In the genomic region with DNA sequence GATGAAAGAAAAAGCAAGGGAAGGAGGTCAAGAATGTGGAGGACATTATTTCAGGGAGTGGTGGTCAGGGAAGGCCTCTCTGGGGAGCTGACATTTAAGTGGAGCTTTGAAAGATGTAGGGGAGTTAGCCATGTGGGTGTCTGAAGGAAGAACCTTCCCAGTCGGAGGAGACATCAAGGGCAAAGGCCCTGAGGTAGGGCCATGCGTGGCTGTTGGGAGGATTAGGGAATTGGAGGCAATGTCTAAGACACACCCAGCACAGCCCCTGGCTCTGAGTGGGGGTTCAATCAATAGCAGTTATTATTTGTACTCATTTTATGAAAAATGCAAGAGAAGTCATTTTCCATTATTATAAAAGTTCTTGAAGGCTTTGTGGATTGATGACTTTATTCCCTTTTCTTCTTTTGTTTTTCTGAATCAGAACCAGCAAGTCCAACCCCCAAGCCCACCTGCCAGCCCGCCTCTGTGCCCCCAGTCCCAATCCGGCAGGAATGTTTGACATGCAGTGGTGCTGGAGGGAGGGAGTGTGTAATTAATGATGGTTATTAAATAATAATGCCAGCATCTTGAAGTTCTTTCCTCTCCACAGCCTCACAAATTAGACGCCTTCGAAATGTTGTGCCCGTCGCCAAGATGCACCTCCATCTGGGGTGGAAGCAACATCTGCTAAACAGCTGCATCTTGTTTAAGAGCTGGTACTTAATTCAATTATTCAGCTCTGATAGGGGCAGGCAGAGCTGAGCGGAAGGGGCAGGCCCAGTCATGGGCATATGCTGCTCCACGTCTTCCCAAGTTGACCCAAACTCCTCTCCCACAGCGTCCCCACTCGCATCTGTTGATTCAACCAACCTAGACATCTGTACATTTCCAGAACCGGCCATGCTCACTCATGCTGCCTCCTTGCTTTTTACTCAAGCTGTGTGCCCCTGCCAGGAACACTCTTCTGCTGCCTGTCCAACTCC, we compare ENCODE assay signal across 18 cellular contexts.
DNase-seq lines count a peak whose midpoint lies in the region; ATAC-seq, FAIRE-seq and TF ChIP-seq lines count a peak whose summit lies in the region.
"Had no signal": no experiment of that assay in that cellular context is flagged by ENCODE, and none has a peak within 500 bp of the region (broad histone marks: within the 10 kb centered on the region; RNA-seq: fewer than 3 reads in every experiment).

No MANE protein-coding gene starts in this region.

- no peak overlapping the region for H2AFZ ChIP-seq in IMR-90 (replicated peaks; ENCODE audit: low read length, poor library complexity)
- H2AFZ ChIP-seq in neural progenitor cell (replicated peaks): no peak overlapping the region

- H2AK9ac ChIP-seq in IMR-90 (replicated peaks; ENCODE audit: low read depth, low read length, poor library complexity): no peak overlapping the region

- H3K14ac ChIP-seq in IMR-90 (replicated peaks; ENCODE audit: low read depth, low read length): peak overlapping the region; percentile 85

- no peaks in the 10 kb centered on the region for H3K36me3 ChIP-seq in IMR-90 (ENCODE audit: control insufficient read depth, insufficient read depth, low read length)
- H3K36me3 ChIP-seq in neural progenitor cell: no peaks in the 10 kb centered on the region
- H3K36me3 ChIP-seq: right lobe of liver had no signal

- TF ChIP-seq EP300 in A549 (IDR thresholded peaks at IDR 0.05): no peak

- H4K91ac ChIP-seq in IMR-90 (ENCODE audit: insufficient read depth, low read depth, low read length): peak overlapping the region; percentile 88

- FAIRE-seq in A549 (lab: Jason Lieb, UNC): no peak

- peak overlapping the region; percentile 78 for H3K18ac ChIP-seq in IMR-90 (ENCODE audit: low read depth, low read length)

- peak overlapping the region; percentile 90 for H4K5ac ChIP-seq in IMR-90 (ENCODE audit: low read depth, low read length)

- no peak for TF ChIP-seq POLR2A in A549 (IDR thresholded peaks at IDR 0.05; ENCODE audit: low read length)
- no peak for TF ChIP-seq POLR2A in IMR-90 (IDR thresholded peaks at IDR 0.05; ENCODE audit: low read depth, low read length)

- H3K27ac ChIP-seq in A549 (peak overlapping the region; percentile 63 to 87), IMR-90 (ENCODE audit: insufficient read depth, low read length) (peak overlapping the region; percentile 87), neural progenitor cell (no peak overlapping the region)

- POLR2A ChIA-PET in A549 (lab: Yijun Ruan, JAX) (interaction anchor here (0.6 to 1.3 kb wide), 2 partner anchors 15 to 83 kb away, joined by 3 read pairs; no protein-coding TSS in a partner anchor), IMR-90 (lab: Charles Lee; ENCODE audit: unreplicated experiment) (interaction anchor here (0.5 to 0.6 kb wide), 3 partner anchors 9 to 547 kb away, joined by 3 to 4 read pairs (median 3); no protein-coding TSS in a partner anchor)

- H3K9me3 ChIP-seq in A549 (no peaks in the 10 kb centered on the region), IMR-90 (ENCODE audit: control insufficient read depth, insufficient read depth, low read length) (no peaks in the 10 kb centered on the region), neural progenitor cell (ENCODE audit: low read depth) (no peaks in the 10 kb centered on the region)
- H3K9me3 ChIP-seq: right lobe of liver had no signal

- TF ChIP-seq CTCF in A549 (IDR thresholded peaks at IDR 0.05): no peak
- no peak for TF ChIP-seq CTCF in IMR-90 (conservative IDR thresholded peaks at IDR 0.05; ENCODE audit: low read depth, low read length)
- no peak for TF ChIP-seq CTCF in endothelial cell (IDR thresholded peaks at IDR 0.05; ENCODE audit: unreplicated experiment)
- TF ChIP-seq CTCF in neural progenitor cell (IDR thresholded peaks at IDR 0.05): no peak

- no peak overlapping the region for H3K4me3 Mint-ChIP-seq in endothelial cell (ENCODE audit: unreplicated experiment)
- H3K4me3 Mint-ChIP-seq in neural progenitor cell: peak overlapping the region; percentile 1
- H3K4me3 Mint-ChIP-seq in activated T-helper 2 cell treated with anti-CD3 and anti-CD28 coated beads, Interferon-gamma antibody, Interleukin-2, Interleukin-4, amounts not matched to agents 10 μg/mL and 5 μg/mL and 100 μg/mL, durations not matched to agents 14 hours and 24 hours and 36 hours (ENCODE audit: low read depth): no peak overlapping the region
- H3K4me3 Mint-ChIP-seq: activated CD4-positive, alpha-beta T cell treated with anti-CD3 and anti-CD28 coated beads, Interleukin-2, amount 10 ng/mL, durations not matched to agents 7 days and 5 days; activated T-cell treated with anti-CD3 and anti-CD28 coated beads, Interleukin-2, amount 50 U/mL, for 4 hours; naive thymus-derived CD8-positive, alpha-beta T cell; stimulated activated naive CD8-positive, alpha-beta T cell treated with anti-CD3 and anti-CD28 coated beads, Interleukin-15, Interleukin-2, amounts not matched to agents 100 ng/mL and 50 ng/mL, for 24 hours; T-helper 2 cell treated with Interferon-gamma antibody and Interleukin-4, amounts not matched to agents 5 μg/mL and 100 μg/mL, for 36 hours had no signal

- peak overlapping the region; percentile 65 for H2BK15ac ChIP-seq in IMR-90 (ENCODE audit: low read depth, low read length)

- H2BK5ac ChIP-seq in IMR-90 (ENCODE audit: low read depth, low read length, poor library complexity, severe bottlenecking): peak overlapping the region; percentile 85

- H3K4me3 ChIP-seq in A549 (no peak overlapping the region), IMR-90 (ENCODE audit: insufficient read depth, low read depth, low read length) (no peak overlapping the region), neural progenitor cell (no peak overlapping the region)
- H3K4me3 ChIP-seq: right lobe of liver had no signal

- peak overlapping the region; percentile 79 for H3K4me2 ChIP-seq in A549
- no peak overlapping the region for H3K4me2 ChIP-seq in IMR-90 (ENCODE audit: low read depth, low read length)
- H3K4me2 ChIP-seq in neural progenitor cell: no peak overlapping the region

- no TSS peak for BruUV-seq in IMR-90 (replicated peaks; lab: Mats Ljungman, UMichigan)

- H4K20me1 ChIP-seq in IMR-90 (ENCODE audit: insufficient read depth, low read length) (no peaks in the 10 kb centered on the region), neural progenitor cell (ENCODE audit: low read depth) (no peaks in the 10 kb centered on the region)

- H3K56ac ChIP-seq in IMR-90 (ENCODE audit: extremely low read depth, insufficient read depth, low read length): peak overlapping the region; percentile 29; the same call in 1 of the 2 replicates

- H3K9me1 ChIP-seq in IMR-90 (ENCODE audit: insufficient read depth, low read length): peaks cover 48% of the 10 kb centered on the region

- intact Hi-C loops in IMR-90 (cut with micrococcal nuclease): no loop called here
- intact Hi-C loops in activated T-helper 2 cell treated with anti-CD3 and anti-CD28 coated beads, Interferon-gamma antibody, Interleukin-2, Interleukin-4, amounts not matched to agents 10 μg/mL and 5 μg/mL and 100 μg/mL, durations not matched to agents 14 hours and 24 hours and 36 hours (cut with micrococcal nuclease): no loop called here

- H3K27me3 ChIP-seq in IMR-90 (ENCODE audit: control insufficient read depth, insufficient read depth, low read length): no peaks in the 10 kb centered on the region
- H3K27me3 ChIP-seq in neural progenitor cell: no peaks in the 10 kb centered on the region
- H3K27me3 ChIP-seq: right lobe of liver had no signal

- H3K23ac ChIP-seq in IMR-90 (ENCODE audit: low read depth, low read length): peak overlapping the region; percentile 79

- no peak for ATAC-seq in A549
- no peak for ATAC-seq in IMR-90 (ENCODE audit: low read depth)
- ATAC-seq in stimulated activated naive CD8-positive, alpha-beta T cell treated with anti-CD3 and anti-CD28 coated beads, Interleukin-15, Interleukin-2, amounts not matched to agents 100 U/mL and 50 U/mL, for 24 hours: no peak
- ATAC-seq: activated T-cell treated with anti-CD3 and anti-CD28 coated beads, Interleukin-2, amount 50 U/mL, for 4 hours; naive thymus-derived CD8-positive, alpha-beta T cell had no signal

- peak overlapping the region; percentile 94 for H2BK120ac ChIP-seq in IMR-90 (ENCODE audit: low read depth, low read length)

- peak overlapping the region; percentile 81 for H3K4ac ChIP-seq in IMR-90 (ENCODE audit: low read depth, low read length)

- peak overlapping the region; percentile 97 for H2BK20ac ChIP-seq in IMR-90 (ENCODE audit: low read depth, low read length)

- dilution Hi-C loops in IMR-90 (cut with HindIII; ENCODE audit: low sequenced_read_pairs, unreplicated experiment): no loop called here

- H3K9ac ChIP-seq in IMR-90 (ENCODE audit: low read depth, low read length): 0 out of 2 replicates have a peak overlapping the region, but pooled peaks have one; percentile 18
- H3K9ac ChIP-seq in neural progenitor cell: no peak overlapping the region

- peaks cover 76% of the 10 kb centered on the region for H3K4me1 ChIP-seq in A549
- H3K4me1 ChIP-seq in IMR-90 (ENCODE audit: control insufficient read depth, insufficient read depth, low read length): peaks cover 61% of the 10 kb centered on the region
- peaks cover 43% of the 10 kb centered on the region for H3K4me1 ChIP-seq in neural progenitor cell

- H3K36me3 Mint-ChIP-seq in endothelial cell (ENCODE audit: low read depth, unreplicated experiment) (no peaks in the 10 kb centered on the region), neural progenitor cell (no peaks in the 10 kb centered on the region)
- no peaks in the 10 kb centered on the region for H3K36me3 Mint-ChIP-seq in activated T-helper 2 cell treated with anti-CD3 and anti-CD28 coated beads, Interferon-gamma antibody, Interleukin-2, Interleukin-4, amounts not matched to agents 10 μg/mL and 5 μg/mL and 100 μg/mL, durations not matched to agents 14 hours and 24 hours and 36 hours (ENCODE audit: low read depth)

- H3K4me1 Mint-ChIP-seq in endothelial cell (ENCODE audit: unreplicated experiment) (peaks cover 50% of the 10 kb centered on the region), neural progenitor cell (peaks cover 56% of the 10 kb centered on the region)
- H3K4me1 Mint-ChIP-seq in activated T-helper 2 cell treated with anti-CD3 and anti-CD28 coated beads, Interferon-gamma antibody, Interleukin-2, Interleukin-4, amounts not matched to agents 10 μg/mL and 5 μg/mL and 100 μg/mL, durations not matched to agents 14 hours and 24 hours and 36 hours (ENCODE audit: low read depth): no peaks in the 10 kb centered on the region

- no peak for TF ChIP-seq RAD21 in A549 (conservative IDR thresholded peaks at IDR 0.05 in 1 of 2, IDR thresholded peaks at IDR 0.05 in 1 of 2)
- TF ChIP-seq RAD21 in IMR-90 (IDR thresholded peaks at IDR 0.05; ENCODE audit: low read length): no peak

- peak overlapping the region; percentile 73 to 76 for H4K8ac ChIP-seq in IMR-90 (ENCODE audit: low read depth in 2 of 2, low read length in 2 of 2)

- H3K27me3 Mint-ChIP-seq in endothelial cell (ENCODE audit: unreplicated experiment) (peaks cover 11% of the 10 kb centered on the region), neural progenitor cell (ENCODE audit: insufficient read depth, low read depth) (peaks cover 2% of the 10 kb centered on the region)
- peaks cover 53% of the 10 kb centered on the region for H3K27me3 Mint-ChIP-seq in activated T-helper 2 cell treated with anti-CD3 and anti-CD28 coated beads, Interferon-gamma antibody, Interleukin-2, Interleukin-4, amounts not matched to agents 10 μg/mL and 5 μg/mL and 100 μg/mL, durations not matched to agents 14 hours and 24 hours and 36 hours (ENCODE audit: low read depth)

- in situ Hi-C loops in IMR-90 (cut with MboI; ENCODE audit: low sequenced_read_pairs): no loop called here

- H3K27ac Mint-ChIP-seq in endothelial cell (ENCODE audit: unreplicated experiment): peak overlapping the region; percentile 6
- peak overlapping the region; percentile 16 for H3K27ac Mint-ChIP-seq in neural progenitor cell
- H3K27ac Mint-ChIP-seq in activated T-helper 2 cell treated with anti-CD3 and anti-CD28 coated beads, Interferon-gamma antibody, Interleukin-2, Interleukin-4, amounts not matched to agents 10 μg/mL and 5 μg/mL and 100 μg/mL, durations not matched to agents 14 hours and 24 hours and 36 hours: no peak overlapping the region
- H3K27ac Mint-ChIP-seq: activated CD4-positive, alpha-beta T cell treated with anti-CD3 and anti-CD28 coated beads, Interleukin-2, amount 10 ng/mL, durations not matched to agents 7 days and 5 days; naive thymus-derived CD8-positive, alpha-beta T cell; stimulated activated naive CD8-positive, alpha-beta T cell treated with anti-CD3 and anti-CD28 coated beads, Interleukin-15, Interleukin-2, amounts not matched to agents 100 ng/mL and 50 ng/mL, for 24 hours; T-helper 2 cell treated with Interferon-gamma antibody and Interleukin-4, amounts not matched to agents 5 μg/mL and 100 μg/mL, for 36 hours had no signal

- H2AK5ac ChIP-seq in IMR-90 (ENCODE audit: low read depth, low read length): peak overlapping the region; percentile 90

- H3F3A ChIP-seq in neural progenitor cell (ENCODE audit: low read depth): peaks cover 11% of the 10 kb centered on the region

- H3K79me1 ChIP-seq in IMR-90 (ENCODE audit: low read depth in 1 of 2, low read length in 2 of 2): peaks cover 0 to 11% of the 10 kb centered on the region in 2 experiments; a peak in 1 of 4 replicates

- WGBS in A549 (ENCODE audit: missing lambda C conversion rate): 90% methylated on average over 13 of the region's 13 CpGs
- WGBS in IMR-90 (ENCODE audit: extremely low coverage in 2 of 2, insufficient read length in 1 of 2), 2 experiments: 87% methylated on average over 5 of the region's 13 CpGs; no CpG with 5 or more reads in 1 of the 2 experiments

- H3K79me2 ChIP-seq in neural progenitor cell (ENCODE audit: low read depth): no peaks in the 10 kb centered on the region

- no peaks in the 10 kb centered on the region for H3K9me3 Mint-ChIP-seq in endothelial cell (ENCODE audit: unreplicated experiment)
- H3K9me3 Mint-ChIP-seq in neural progenitor cell: no peaks in the 10 kb centered on the region
- H3K9me3 Mint-ChIP-seq in activated T-helper 2 cell treated with anti-CD3 and anti-CD28 coated beads, Interferon-gamma antibody, Interleukin-2, Interleukin-4, amounts not matched to agents 10 μg/mL and 5 μg/mL and 100 μg/mL, durations not matched to agents 14 hours and 24 hours and 36 hours: no peaks in the 10 kb centered on the region
- H3K9me3 Mint-ChIP-seq: activated CD4-positive, alpha-beta T cell treated with anti-CD3 and anti-CD28 coated beads, Interleukin-2, amount 10 ng/mL, durations not matched to agents 7 days and 5 days; activated T-cell treated with anti-CD3 and anti-CD28 coated beads, Interleukin-2, amount 50 U/mL, for 4 hours; naive thymus-derived CD8-positive, alpha-beta T cell; stimulated activated naive CD8-positive, alpha-beta T cell treated with anti-CD3 and anti-CD28 coated beads, Interleukin-15, Interleukin-2, amounts not matched to agents 100 ng/mL and 50 ng/mL, for 24 hours; T-helper 2 cell treated with Interferon-gamma antibody and Interleukin-4, amounts not matched to agents 5 μg/mL and 100 μg/mL, for 36 hours had no signal

- CTCF ChIA-PET in A549 (lab: Yijun Ruan, JAX) (interaction anchor here (0.6 to 5.8 kb wide), 11 partner anchors 8 to 383 kb away, joined by 3 to 53 read pairs (median 5); no protein-coding TSS in a partner anchor), IMR-90 (lab: Yijun Ruan, JAX) (no interaction called here)

- DNase-seq in A549 (ENCODE audit: low read depth in 1 of 2, low spot score in 1 of 2): no peak
- DNase-seq in IMR-90: no peak
- no peak for DNase-seq in endothelial cell (ENCODE audit: low spot score)
- DNase-seq in neural progenitor cell (ENCODE audit: low spot score): no peak
- DNase-seq in activated naive CD4-positive, alpha-beta T cell (lab: John Stamatoyannopoulos, UW): no peak
- no peak for DNase-seq in stimulated activated naive CD8-positive, alpha-beta T cell treated with anti-CD3 and anti-CD28 coated beads, Interleukin-15, Interleukin-2, amounts not matched to agents 100 U/mL and 50 U/mL, for 24 hours
- DNase-seq in activated T-helper 2 cell treated with anti-CD3 and anti-CD28 coated beads, Interferon-gamma antibody, Interleukin-2, Interleukin-4, amounts not matched to agents 10 μg/mL and 5 μg/mL and 100 μg/mL, durations not matched to agents 14 hours and 24 hours and 36 hours (ENCODE audit: low spot score): no peak
- DNase-seq in NCI-H446 (lab: John Stamatoyannopoulos, UW): no peak
- DNase-seq: activated CD4-positive, alpha-beta T cell treated with anti-CD3 and anti-CD28 coated beads, Interleukin-2, amount 10 ng/mL, durations not matched to agents 7 days and 5 days; activated T-cell treated with anti-CD3 and anti-CD28 coated beads, Interleukin-2, amount 50 U/mL, for 4 hours; amygdala; DMS79; effector memory CD4-positive, alpha-beta T cell; naive thymus-derived CD8-positive, alpha-beta T cell; NCI-H1694 treated with DMSO at 0.1 percent for 48 hours had no signal
